Comparison of ENCODE assay signal across 8 cellular contexts in genomic region chr6:111480988-111481830, GRCh38. TPM values are rescaled to one million over a fixed set of nuclear protein-coding genes. Genes with fewer than 3 reads are reported as not detected.
DNase-seq lines count a peak whose midpoint lies in the region; ATAC-seq, FAIRE-seq and TF ChIP-seq lines count a peak whose summit lies in the region.

No MANE protein-coding gene starts in this region.

- intact Hi-C loops in GM12878 (cut with micrococcal nuclease; ENCODE audit: unreplicated experiment), result loop anchor here (5.0 kb wide), 1 partner anchor 161 kb away; no protein-coding TSS in a partner anchor
- intact Hi-C loops in aorta (cut with DNase I), result loop anchor here (5.0 kb wide), 4 partner anchors 71 to 224 kb away; a partner anchor contains a TSS

- no peaks in the 10 kb centered on the region for H3K9me2 ChIP-seq in MM.1S (replicated peaks; ENCODE audit: insufficient read depth, low read length)

- RAD21 ChIA-PET in GM12878 (lab: Charles Lee; ENCODE audit: unreplicated experiment), result interaction anchor here (0.6 to 1.7 kb wide), 6 partner anchors 9 to 283 kb away, joined by 3 to 25 read pairs (median 4); a partner anchor contains a TSS

- H3K18ac ChIP-seq in mesenchymal stem cell (ENCODE audit: low read depth in 1 of 2, low read length in 2 of 2), result no peak overlapping the region

- H3K36me3 ChIP-seq in ES-I3 (ENCODE audit: insufficient read depth, low read length), result no peaks in the 10 kb centered on the region
- H3K36me3 ChIP-seq in MM.1S (replicated peaks; ENCODE audit: insufficient read depth, low read length), result no peaks in the 10 kb centered on the region
- H3K36me3 ChIP-seq in GM12878 (ENCODE audit: control insufficient read depth in 2 of 2, insufficient read depth in 2 of 2, low read length in 1 of 2), result no peaks in the 10 kb centered on the region; a peak in 1 of 4 replicates
- H3K36me3 ChIP-seq in mesenchymal stem cell (ENCODE audit: control insufficient read depth in 1 of 2, insufficient read depth in 2 of 2, low read depth in 1 of 2, low read length in 2 of 2), result peaks cover 0 to 4% of the 10 kb centered on the region in 2 experiments
- no peaks in the 10 kb centered on the region for H3K36me3 ChIP-seq in aorta (ENCODE audit: control insufficient read depth in 1 of 2, insufficient read depth in 2 of 2, low read length in 1 of 2)

- H4K20me1 ChIP-seq in MM.1S (ENCODE audit: insufficient read depth, low read length) (peaks cover 21% of the 10 kb centered on the region; the same call in 1 of the 2 replicates), GM12878 (ENCODE audit: control insufficient read depth, insufficient read depth) (no peaks in the 10 kb centered on the region)

- peak overlapping the region; percentile 47; the same call in 1 of the 2 replicates for H2AFZ ChIP-seq in MM.1S (ENCODE audit: low read length)
- H2AFZ ChIP-seq in GM12878 (ENCODE audit: control insufficient read depth, low read depth, low read length), result no peak overlapping the region; the same call in 1 of the 2 replicates
- no peak overlapping the region for H2AFZ ChIP-seq in mesenchymal stem cell (ENCODE audit: low read depth, low read length)

- H3K4me1 ChIP-seq in ES-I3 (ENCODE audit: insufficient read depth, low read length) (peaks cover 26% of the 10 kb centered on the region), MM.1S (ENCODE audit: low read length) (peaks cover 20% of the 10 kb centered on the region), GM12878 (ENCODE audit: control insufficient read depth, insufficient read depth, low read length) (peaks cover 13% of the 10 kb centered on the region; the same call in 1 of the 2 replicates), mesenchymal stem cell (ENCODE audit: control insufficient read depth, insufficient read depth, low read depth, low read length) (peaks cover 2% of the 10 kb centered on the region), aorta (ENCODE audit: control insufficient read depth in 1 of 2, insufficient read depth in 2 of 2, low read length in 2 of 2) (peaks cover 0 to 3% of the 10 kb centered on the region in 2 donors)

- no peaks in the 10 kb centered on the region for H3K79me1 ChIP-seq in mesenchymal stem cell (replicated peaks; ENCODE audit: low read length, poor library complexity, severe bottlenecking)

- BruUV-seq in GM12878 (replicated peaks; lab: Mats Ljungman, UMichigan), result TSS peak; percentile 59

- H3K4me2 ChIP-seq in MM.1S (ENCODE audit: low read depth, low read length), result peak overlapping the region; percentile 79
- peak overlapping the region; percentile 66 for H3K4me2 ChIP-seq in GM12878 (ENCODE audit: control insufficient read depth, insufficient read depth)
- H3K4me2 ChIP-seq in mesenchymal stem cell (ENCODE audit: low read length, poor library complexity, severe bottlenecking), result peak overlapping the region; percentile 80

- no peak overlapping the region for H3K23ac ChIP-seq in mesenchymal stem cell (ENCODE audit: low read length in 2 of 2)

- no peak overlapping the region for H2BK120ac ChIP-seq in mesenchymal stem cell (ENCODE audit: low read depth, low read length)

- no peak overlapping the region for H3K4ac ChIP-seq in mesenchymal stem cell (ENCODE audit: low read depth in 1 of 2, low read length in 2 of 2)

- H3K27ac ChIP-seq in MM.1S (ENCODE audit: low read length) (peak overlapping the region; percentile 98), GM12878 (ENCODE audit: control insufficient read depth, insufficient read depth) (peak overlapping the region; percentile 98), mesenchymal stem cell (ENCODE audit: low read length, poor library complexity, severe bottlenecking) (peak overlapping the region; percentile 14), aorta (ENCODE audit: low read depth in 1 of 2, low read length in 2 of 2) (no peak overlapping the region)

- TF ChIP-seq RAD21 in GM12878 (IDR thresholded peaks at IDR 0.05; ENCODE audit: insufficient read depth, low read depth, low read length), result no peak

- no peak overlapping the region for H2BK15ac ChIP-seq in mesenchymal stem cell (ENCODE audit: low read depth, poor library complexity, severe bottlenecking)

- TF ChIP-seq EP300 in GM12878 (IDR thresholded peaks at IDR 0.05; ENCODE audit: borderline replicate concordance in 1 of 2, control insufficient read depth in 1 of 2, low read depth in 2 of 2, low read length in 2 of 2), result no peak

- H3K4me3 ChIP-seq in MM.1S (ENCODE audit: low read length), result peak overlapping the region; percentile 94
- peak overlapping the region; percentile 88 for H3K4me3 ChIP-seq in GM12878
- peak overlapping the region in 1 of 2 experiments; percentile 94 for H3K4me3 ChIP-seq in mesenchymal stem cell (ENCODE audit: insufficient read depth in 1 of 2, low read depth in 1 of 2, low read length in 2 of 2)
- peak overlapping the region; percentile 91 to 95 for H3K4me3 ChIP-seq in aorta (ENCODE audit: low read length in 2 of 2)

- no peak for DNase-seq in MM.1S
- DNase-seq in GM12878 (ENCODE audit: low read depth, low spot score), result no peak
- DNase-seq in mesenchymal stem cell, result peak; percentile 28
- DNase-seq in aorta, result no peak
- no peak for DNase-seq in activated CD4-positive, alpha-beta T cell treated with anti-CD3 and anti-CD28 coated beads, Interleukin-2, amount 50 U/mL, for 4 hours
- DNase-seq in activated effector memory CD4-positive, alpha-beta T cell treated with anti-CD3 and anti-CD28 coated beads, Interleukin-2, amount 50 U/mL, for 16 hours, result no peak
- no peak for DNase-seq in HEK293T (ENCODE audit: extremely low spot score)

- TF ChIP-seq POLR2A in GM12878 (IDR thresholded peaks at IDR 0.05; ENCODE audit: low read depth, low read length), result no peak

- no peak overlapping the region for H4K8ac ChIP-seq in mesenchymal stem cell (ENCODE audit: low read length)

- H3K79me2 ChIP-seq in MM.1S (ENCODE audit: low read length), result peaks cover 76% of the 10 kb centered on the region
- peaks cover 88% of the 10 kb centered on the region for H3K79me2 ChIP-seq in GM12878 (ENCODE audit: control insufficient read depth, insufficient read depth, low read length)

- H3K9ac ChIP-seq in ES-I3 (ENCODE audit: low read depth, low read length), result peak overlapping the region; percentile 77; the same call in 1 of the 2 replicates
- H3K9ac ChIP-seq in MM.1S (ENCODE audit: low read length), result peak overlapping the region; percentile 98
- H3K9ac ChIP-seq in GM12878 (ENCODE audit: control insufficient read depth, insufficient read depth, low read length), result peak overlapping the region; percentile 96
- H3K9ac ChIP-seq in mesenchymal stem cell (ENCODE audit: low read length), result peak overlapping the region; percentile 98

- no peak overlapping the region for H2BK12ac ChIP-seq in mesenchymal stem cell (ENCODE audit: low read length in 2 of 2)

- H2AK5ac ChIP-seq in mesenchymal stem cell (ENCODE audit: low read length, severe bottlenecking), result no peak overlapping the region

- in situ Hi-C loops in GM12878 (cut with MboI), result no loop called here

- POLR2A ChIA-PET in GM12878 (lab: Charles Lee) (interaction anchor here (1.2 to 1.5 kb wide), 2 partner anchors 70 to 222 kb away, joined by 3 to 4 read pairs; a partner anchor contains a TSS), HEK293T (lab: Yijun Ruan, JAX) (interaction anchor here (1.1 to 1.2 kb wide), 2 partner anchors 124 to 222 kb away, joined by 4 read pairs; partner anchors contain the start of gene TRAF3IP2)

- FAIRE-seq in GM12878 (lab: Jason Lieb, UNC), result no peak

- TF ChIP-seq CTCF in MM.1S (IDR thresholded peaks at IDR 0.05; ENCODE audit: low read length), result no peak
- no peak for TF ChIP-seq CTCF in GM12878 (IDR thresholded peaks at IDR 0.05 in 2 of 3, conservative IDR thresholded peaks at IDR 0.05 in 1 of 3; ENCODE audit: control insufficient read depth in 2 of 3, extremely low read depth in 1 of 3, insufficient read depth in 1 of 3, low read depth in 3 of 3, low read length in 3 of 3)

- H4K91ac ChIP-seq in mesenchymal stem cell (ENCODE audit: low read length), result no peak overlapping the region

- ATAC-seq in GM12878 (no peak), aorta (ENCODE audit: low FRiP score) (no peak)

- H3F3A ChIP-seq in MM.1S (ENCODE audit: insufficient read depth, low read length), result peaks cover 27% of the 10 kb centered on the region

- no peaks in the 10 kb centered on the region; the same call in 1 of the 2 replicates for H3K9me3 ChIP-seq in ES-I3 (ENCODE audit: control insufficient read depth, insufficient read depth, low read length)
- H3K9me3 ChIP-seq in MM.1S (replicated peaks; ENCODE audit: insufficient read depth, low read length), result no peaks in the 10 kb centered on the region
- no peaks in the 10 kb centered on the region; the same call in 2 of the 3 replicates for H3K9me3 ChIP-seq in GM12878 (replicated peaks; ENCODE audit: control insufficient read depth, insufficient read depth, low read length)
- H3K9me3 ChIP-seq in mesenchymal stem cell (ENCODE audit: control insufficient read depth, low read length), result no peaks in the 10 kb centered on the region
- no peaks in the 10 kb centered on the region for H3K9me3 ChIP-seq in aorta (ENCODE audit: control insufficient read depth, low read length)

- H3K27me3 ChIP-seq in MM.1S (replicated peaks; ENCODE audit: insufficient read depth, low read length), result no peaks in the 10 kb centered on the region
- H3K27me3 ChIP-seq in GM12878 (replicated peaks in 1 of 2; ENCODE audit: control insufficient read depth in 2 of 2, insufficient read depth in 2 of 2, low read length in 1 of 2), result no peaks in the 10 kb centered on the region
- H3K27me3 ChIP-seq in mesenchymal stem cell (ENCODE audit: control insufficient read depth in 1 of 2, insufficient read depth in 1 of 2, low read length in 2 of 2), result no peaks in the 10 kb centered on the region
- no peaks in the 10 kb centered on the region for H3K27me3 ChIP-seq in aorta (ENCODE audit: control insufficient read depth in 1 of 2, insufficient read depth in 2 of 2, low read length in 1 of 2)

- CTCF ChIA-PET in GM12878 (lab: Yijun Ruan, JAX), result interaction anchor here (0.7 to 1.7 kb wide), 3 partner anchors 18 to 562 kb away, joined by 3 to 11 read pairs (median 3); a partner anchor contains a TSS
- CTCF ChIA-PET in HEK293T (lab: Yijun Ruan, JAX), result interaction anchor here (0.9 kb wide), 1 partner anchor 161 kb away, joined by 3 read pairs; no protein-coding TSS in a partner anchor

- SMC1A ChIA-PET in GM12878 (lab: Charles Lee; ENCODE audit: uncharacterized antibody, unreplicated experiment), result interaction anchor here (1.0 to 1.7 kb wide), 7 partner anchors 62 to 515 kb away, joined by 3 to 12 read pairs (median 3); partner anchors contain the start of gene TRAF3IP2

- H2BK5ac ChIP-seq in mesenchymal stem cell (ENCODE audit: low read depth, low read length, poor library complexity, severe bottlenecking), result no peak overlapping the region

- H3K14ac ChIP-seq in mesenchymal stem cell (ENCODE audit: low read length in 2 of 2), result no peak overlapping the region

- 52% methylated on average over 6 of the region's 6 CpGs for WGBS in GM12878 (ENCODE audit: insufficient coverage, insufficient replicate concordance, low lambda C conversion rate, missing lambda C conversion rate)
- WGBS in mesenchymal stem cell, result 64% methylated on average over 5 of the region's 6 CpGs
- WGBS in aorta, 2 donors, result 72 to 73% methylated on average over 6 of the region's 6 CpGs

RNA-seq across cellular contexts. Expression of gene REV3L, which starts 1.8 kb away (rescaled TPM):
- 133 and 149 TPM in 2 replicates for total RNA-seq in GM12878 (2013; cell fraction: nucleolus; rRNA removed)
- total RNA-seq in GM12878 (2014; rRNA removed) (24.9 and 32.5 TPM in 2 replicates), GM12878 (2014; rRNA removed; fragmentation: Illumina TruSeq; extraction: Trizol) (29.3 and 30.1 TPM in 2 replicates), GM12878 (2021) (18.9 and 20.4 TPM in 2 replicates), aorta (10 to 100 TPM; 69.1 to 74.9 TPM)
- 6.9 TPM for polyA plus RNA-seq in GM12878 (2011; ENCODE audit: low read depth)
- polyA plus RNA-seq in GM12878 (2011; rRNA removed) (33.6 and 46.9 TPM in 2 replicates), GM12878 (2014; fragmentation: Illumina TruSeq; extraction: Trizol) (22.2 and 24.2 TPM in 2 replicates), GM12878 (2014; fragmentation: Nextera tagmentation; extraction: Ambion mirVana) (1 to 10 TPM; 7.6 to 8.6 TPM), GM12878 (2014; rRNA removed) (13.6 and 17.9 TPM in 2 replicates), GM12878 (2016; fragmentation: Nextera tagmentation; extraction: Ambion mirVana) (10 to 100 TPM; 20.9 to 22.5 TPM), aorta (10 to 100 TPM in 1 of 2 donors, 1 to 10 TPM in 1; 5.0 to 13.4 TPM)
- 12.9 and 13.8 TPM in 2 replicates for polyA plus RNA-seq in GM12878 (2011; cell fraction: cytosol; rRNA removed)
- polyA plus RNA-seq in GM12878 (2011; cell fraction: nucleus; rRNA removed), result 24.7 and 30.4 TPM in 2 replicates
- polyA plus RNA-seq in GM12878 (2012), result 8.3 and 11.5 TPM in 2 replicates
- polyA minus RNA-seq in GM12878 (2011; rRNA and poly(A)+ RNA removed), result 43.9 and 57.9 TPM in 2 replicates
- polyA minus RNA-seq in GM12878 (2011; cell fraction: cytosol; rRNA and poly(A)+ RNA removed), result 21.4 and 26.6 TPM in 2 replicates
- polyA minus RNA-seq in GM12878 (2011; cell fraction: nucleus; rRNA and poly(A)+ RNA removed), result 42.3 and 68.2 TPM in 2 replicates
- polyA plus RNA-seq in mesenchymal stem cell (2013, experiment 1 of 2), result 7.5 TPM
- polyA plus RNA-seq in mesenchymal stem cell (2013, experiment 2 of 2), result 7.5 TPM

Comparison
In these comparisons a context has a peak if more than half of its experiments do, and no peak if none do; other contexts are left out.
1. H3K27ac ChIP-seq: peak in MM.1S (single experiment), GM12878 (single experiment) and mesenchymal stem cell (single experiment); none in aorta (0 of 2).
2. Peak in every context shown above with its lines, with median percentiles within 50 percentile points of each other: H3K9ac ChIP-seq and H3K4me2 ChIP-seq.